In the genomic region with DNA sequence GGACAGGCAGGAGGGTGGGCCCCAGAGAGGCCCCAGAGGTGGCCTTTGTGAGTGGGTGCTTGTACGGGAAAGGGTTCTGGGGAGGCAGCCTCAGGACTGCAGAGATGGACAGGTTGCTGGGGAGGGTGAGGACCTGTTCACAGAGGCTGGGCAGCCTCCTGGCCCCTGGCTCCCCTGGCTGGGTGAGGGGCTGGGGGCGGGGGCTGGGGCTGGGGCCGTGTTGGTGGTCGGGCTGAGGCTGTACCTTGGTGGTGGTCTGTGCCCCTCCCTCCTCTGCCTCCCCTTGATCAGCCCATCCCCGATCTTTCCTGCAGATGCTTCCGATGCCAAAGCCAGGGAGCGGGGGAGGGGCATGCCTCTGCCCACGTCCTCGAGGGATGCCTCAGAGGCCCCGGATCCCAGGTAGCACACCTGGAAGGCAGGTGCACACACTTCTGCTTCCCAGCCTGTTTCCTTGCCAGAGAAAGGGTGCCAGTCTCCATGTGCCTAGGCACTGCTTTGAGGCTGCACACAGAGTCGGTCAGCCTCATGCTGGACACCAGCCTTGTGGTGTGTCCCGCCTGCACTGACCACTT, we compare ENCODE assay signal across 34 cellular contexts. TPM values are rescaled to one million over a fixed set of nuclear protein-coding genes. Genes with fewer than 3 reads are reported as not detected.
DNase-seq lines count a peak whose midpoint lies in the region; ATAC-seq and TF ChIP-seq lines count a peak whose summit lies in the region.
"Had no signal": no experiment of that assay in that cellular context is flagged by ENCODE, and none has a peak within 500 bp of the region (broad histone marks: within the 10 kb centered on the region; RNA-seq: fewer than 3 reads in every experiment).

No MANE protein-coding gene starts in this region.

- peak overlapping the region; percentile 81 for H2AK9ac ChIP-seq in IMR-90 (replicated peaks; ENCODE audit: low read depth, low read length, poor library complexity)

- TF ChIP-seq CTCF in IMR-90 (conservative IDR thresholded peaks at IDR 0.05; ENCODE audit: low read depth, low read length) (no peak), breast epithelium (IDR thresholded peaks at IDR 0.05) (no peak)

- no peak for ATAC-seq in activated naive CD8-positive, alpha-beta T cell treated with anti-CD3 and anti-CD28 coated beads, Interleukin-2, amount 10 ng/mL, durations not matched to agents 7 days and 5 days (ENCODE audit: low read depth)
- no peak for ATAC-seq in activated naive CD8-positive, alpha-beta T cell treated with anti-CD3 and anti-CD28 coated beads, Interleukin-2, amount 50 U/mL, for 24 hours
- ATAC-seq in IMR-90 (ENCODE audit: low read depth) = no peak
- no peak for ATAC-seq in T-cell (replicated peaks in 1 of 4)
- ATAC-seq in GM19328 (IDR thresholded peaks at IDR 0.05; ENCODE audit: unreplicated experiment) = no peak
- ATAC-seq: activated T-cell treated with anti-CD3 and anti-CD28 coated beads, Interleukin-2, amount 50 U/mL, for 72 hours; effector memory CD8-positive, alpha-beta T cell; GM12878; PC-3; Right ventricle myocardium inferior; SK-N-SH treated with all-trans-retinoic acid at 6 μM for 48 hours had no signal

- no peaks in the 10 kb centered on the region for H3K9me3 ChIP-seq in IMR-90 (ENCODE audit: control insufficient read depth, insufficient read depth, low read length)
- H3K9me3 ChIP-seq in neuronal stem cell (replicated peaks in 1 of 2; ENCODE audit: control insufficient read depth in 2 of 2, insufficient read depth in 1 of 2, low read depth in 1 of 2, low read length in 2 of 2) = no peaks in the 10 kb centered on the region
- no peaks in the 10 kb centered on the region for H3K9me3 ChIP-seq in breast epithelium
- H3K9me3 ChIP-seq: left ventricle myocardium inferior, thoracic aorta had no signal

- no peak overlapping the region for H2AFZ ChIP-seq in IMR-90 (replicated peaks; ENCODE audit: low read length, poor library complexity)
- H2AFZ ChIP-seq in neuronal stem cell (ENCODE audit: low read length) = no peak overlapping the region
- H2AFZ ChIP-seq: GM23248 had no signal

- POLR2A ChIA-PET in activated naive CD8-positive, alpha-beta T cell treated with anti-CD3 and anti-CD28 coated beads, Interleukin-2, amount 10 ng/mL, durations not matched to agents 7 days and 5 days (lab: Charles Lee) = interaction anchor here (1.0 to 7.4 kb wide), 2 partner anchors 10 to 88 kb away, joined by 3 to 114 read pairs; partner anchors contain the start of genes OPRL1 and RGS19
- POLR2A ChIA-PET in IMR-90 (lab: Charles Lee; ENCODE audit: unreplicated experiment) (no interaction called here), T-cell (lab: Charles Lee) (no interaction called here)

- no peak for TF ChIP-seq POLR2A in IMR-90 (IDR thresholded peaks at IDR 0.05; ENCODE audit: low read depth, low read length)
- no peak for TF ChIP-seq POLR2A in breast epithelium (IDR thresholded peaks at IDR 0.05)

- H2BK5ac ChIP-seq in IMR-90 (ENCODE audit: low read depth, low read length, poor library complexity, severe bottlenecking) (no peak overlapping the region), neuronal stem cell (ENCODE audit: low read length) (no peak overlapping the region)

- H3K18ac ChIP-seq in IMR-90 (ENCODE audit: low read depth, low read length) (no peak overlapping the region), neuronal stem cell (ENCODE audit: low read length) (peak overlapping the region; percentile 28)

- H2BK12ac ChIP-seq in neuronal stem cell (ENCODE audit: low read length) = no peak overlapping the region

- in situ Hi-C loops in IMR-90 (cut with MboI; ENCODE audit: low sequenced_read_pairs) = no loop called here

- H3K4me2 ChIP-seq in IMR-90 (ENCODE audit: low read depth, low read length) (no peak overlapping the region), neuronal stem cell (ENCODE audit: insufficient read depth, low read length, poor library complexity, severe bottlenecking) (no peak overlapping the region)

- H3K4me1 Mint-ChIP-seq in activated naive CD8-positive, alpha-beta T cell treated with anti-CD3 and anti-CD28 coated beads, Interleukin-2, amount 10 ng/mL, durations not matched to agents 7 days and 5 days = peaks cover 44% of the 10 kb centered on the region
- H3K4me1 Mint-ChIP-seq in activated naive CD8-positive, alpha-beta T cell treated with anti-CD3 and anti-CD28 coated beads, Interleukin-2, amount 50 U/mL, for 24 hours = peaks cover 42% of the 10 kb centered on the region
- H3K4me1 Mint-ChIP-seq in T-cell = peaks cover 39 to 63% (median 43%) of the 10 kb centered on the region in 3 donors

- H3K4me1 ChIP-seq in IMR-90 (ENCODE audit: control insufficient read depth, insufficient read depth, low read length) (peaks cover 20% of the 10 kb centered on the region), neuronal stem cell (ENCODE audit: control insufficient read depth in 2 of 2, insufficient read depth in 1 of 2, low read depth in 1 of 2, low read length in 2 of 2) (peaks cover 11 to 17% of the 10 kb centered on the region in 2 donors), breast epithelium (peaks cover 0 to 11% of the 10 kb centered on the region in 2 donors)

- no peak overlapping the region for H3K9ac ChIP-seq in IMR-90 (ENCODE audit: low read depth, low read length)
- H3K9ac ChIP-seq in neuronal stem cell (ENCODE audit: low read depth, low read length, poor library complexity) = no peak overlapping the region
- H3K9ac ChIP-seq: GM23248 had no signal

- no peaks in the 10 kb centered on the region for H3K36me3 Mint-ChIP-seq in activated naive CD8-positive, alpha-beta T cell treated with anti-CD3 and anti-CD28 coated beads, Interleukin-2, amount 10 ng/mL, durations not matched to agents 7 days and 5 days
- H3K36me3 Mint-ChIP-seq in activated naive CD8-positive, alpha-beta T cell treated with anti-CD3 and anti-CD28 coated beads, Interleukin-2, amount 50 U/mL, for 24 hours (ENCODE audit: low read depth) = no peaks in the 10 kb centered on the region
- H3K36me3 Mint-ChIP-seq in T-cell = no peaks in the 10 kb centered on the region
- H3K36me3 Mint-ChIP-seq: mesothelial cell of epicardium, naive B cell had no signal

- H3K4ac ChIP-seq in IMR-90 (ENCODE audit: low read depth, low read length) (no peak overlapping the region), neuronal stem cell (ENCODE audit: low read length) (no peak overlapping the region)

- TF ChIP-seq RAD21 in IMR-90 (IDR thresholded peaks at IDR 0.05; ENCODE audit: low read length) = no peak

- H4K91ac ChIP-seq in IMR-90 (ENCODE audit: insufficient read depth, low read depth, low read length) (no peak overlapping the region), neuronal stem cell (ENCODE audit: low read depth, low read length, poor library complexity) (no peak overlapping the region)

- WGBS in IMR-90 (ENCODE audit: extremely low coverage in 2 of 2, insufficient read length in 1 of 2), 2 experiments = 86% methylated on average over 7 of the region's 12 CpGs; no CpG with 5 or more reads in 1 of the 2 experiments
- no CpG with 5 or more reads among the region's 12 CpGs for WGBS in neuronal stem cell (ENCODE audit: extremely low coverage in 2 of 2, insufficient read length in 2 of 2, insufficient replicate concordance in 1 of 2), 2 donors

- H3K14ac ChIP-seq in IMR-90 (replicated peaks; ENCODE audit: low read depth, low read length) = no peak overlapping the region
- no peak overlapping the region for H3K14ac ChIP-seq in neuronal stem cell (ENCODE audit: low read length)

- H3K9me1 ChIP-seq in IMR-90 (ENCODE audit: insufficient read depth, low read length) = peaks cover 13% of the 10 kb centered on the region

- H3K27me3 ChIP-seq in IMR-90 (ENCODE audit: control insufficient read depth, insufficient read depth, low read length) (no peaks in the 10 kb centered on the region), neuronal stem cell (ENCODE audit: control insufficient read depth in 3 of 3, insufficient read depth in 3 of 3, low read depth in 1 of 3, low read length in 3 of 3) (no peaks in the 10 kb centered on the region), breast epithelium (no peaks in the 10 kb centered on the region)
- H3K27me3 ChIP-seq: cardiac muscle cell had no signal

- H3K36me3 ChIP-seq in IMR-90 (ENCODE audit: control insufficient read depth, insufficient read depth, low read length) (peaks cover 11% of the 10 kb centered on the region; the same call in 1 of the 2 replicates), neuronal stem cell (replicated peaks in 1 of 2; ENCODE audit: control insufficient read depth in 2 of 2, insufficient read depth in 2 of 2, low read length in 2 of 2) (peaks cover 14 to 20% of the 10 kb centered on the region in 2 donors), breast epithelium (no peaks in the 10 kb centered on the region)

- H3K9me3 Mint-ChIP-seq in activated naive CD8-positive, alpha-beta T cell treated with anti-CD3 and anti-CD28 coated beads, Interleukin-2, amount 10 ng/mL, durations not matched to agents 7 days and 5 days = no peaks in the 10 kb centered on the region
- H3K9me3 Mint-ChIP-seq in activated naive CD8-positive, alpha-beta T cell treated with anti-CD3 and anti-CD28 coated beads, Interleukin-2, amount 50 U/mL, for 24 hours = no peaks in the 10 kb centered on the region
- no peaks in the 10 kb centered on the region for H3K9me3 Mint-ChIP-seq in T-cell
- H3K9me3 Mint-ChIP-seq: activated T-cell treated with anti-CD3 and anti-CD28 coated beads, Interleukin-2, amount 50 U/mL, for 72 hours; effector memory CD8-positive, alpha-beta T cell; mesothelial cell of epicardium; naive B cell; stimulated activated naive CD8-positive, alpha-beta T cell treated with anti-CD3 and anti-CD28 coated beads, Interleukin-15, Interleukin-2, amounts not matched to agents 100 ng/mL and 50 ng/mL, for 24 hours had no signal

- H3K56ac ChIP-seq in IMR-90 (ENCODE audit: extremely low read depth, insufficient read depth, low read length) = no peak overlapping the region

- no peak for DNase-seq in activated naive CD8-positive, alpha-beta T cell treated with anti-CD3 and anti-CD28 coated beads, Interleukin-2, amount 10 ng/mL, durations not matched to agents 7 days and 5 days
- no peak for DNase-seq in activated naive CD8-positive, alpha-beta T cell treated with anti-CD3 and anti-CD28 coated beads, Interleukin-2, amount 50 U/mL, for 24 hours
- DNase-seq in IMR-90 (no peak), T-cell (no peak), neuronal stem cell (ENCODE audit: low spot score) (no peak), NCI-H1417 (lab: John Stamatoyannopoulos, UW) (no peak), breast epithelium (ENCODE audit: low spot score in 2 of 2) (no peak)
- DNase-seq: activated CD4-positive, CD25-positive, alpha-beta regulatory T cell; activated naive CD4-positive, alpha-beta T cell treated with anti-CD3 and anti-CD28 coated beads, Interleukin-2, amount 50 U/mL, for 16 hours; activated T-cell treated with anti-CD3 and anti-CD28 coated beads, Interleukin-2, amount 50 U/mL, for 72 hours; aorta; effector memory CD8-positive, alpha-beta T cell; EL; GM23248; islet precursor cell; KBM-7; left ventricle myocardium inferior; naive B cell; NCI-H1417 treated with DMSO at 0.1 percent for 48 hours; NCI-H2081; NCI-H510A; PC-3 had no signal

- intact Hi-C loops in IMR-90 (cut with micrococcal nuclease) (no loop called here), breast epithelium (cut with DNase I; ENCODE audit: low total_unique reads) (no loop called here)

- H3K4me3 Mint-ChIP-seq in activated naive CD8-positive, alpha-beta T cell treated with anti-CD3 and anti-CD28 coated beads, Interleukin-2, amount 10 ng/mL, durations not matched to agents 7 days and 5 days = peak overlapping the region; percentile 38
- no peak overlapping the region for H3K4me3 Mint-ChIP-seq in activated naive CD8-positive, alpha-beta T cell treated with anti-CD3 and anti-CD28 coated beads, Interleukin-2, amount 50 U/mL, for 24 hours
- peak overlapping the region in 1 of 3 donors; percentile 31 for H3K4me3 Mint-ChIP-seq in T-cell
- H3K4me3 Mint-ChIP-seq: CD14-positive monocyte; effector memory CD8-positive, alpha-beta T cell; mesothelial cell of epicardium; stimulated activated naive CD8-positive, alpha-beta T cell treated with anti-CD3 and anti-CD28 coated beads, Interleukin-15, Interleukin-2, amounts not matched to agents 100 ng/mL and 50 ng/mL, for 24 hours had no signal

- no TSS peak for BruUV-seq in IMR-90 (replicated peaks; lab: Mats Ljungman, UMichigan)

- H4K8ac ChIP-seq in IMR-90 (ENCODE audit: low read depth in 2 of 2, low read length in 2 of 2) (no peak overlapping the region), neuronal stem cell (ENCODE audit: low read depth, low read length) (no peak overlapping the region)

- dilution Hi-C loops in IMR-90 (cut with HindIII; ENCODE audit: low sequenced_read_pairs, unreplicated experiment) = no loop called here

- no peaks in the 10 kb centered on the region for H3K27me3 Mint-ChIP-seq in activated naive CD8-positive, alpha-beta T cell treated with anti-CD3 and anti-CD28 coated beads, Interleukin-2, amount 10 ng/mL, durations not matched to agents 7 days and 5 days
- H3K27me3 Mint-ChIP-seq in activated naive CD8-positive, alpha-beta T cell treated with anti-CD3 and anti-CD28 coated beads, Interleukin-2, amount 50 U/mL, for 24 hours = no peaks in the 10 kb centered on the region
- no peaks in the 10 kb centered on the region for H3K27me3 Mint-ChIP-seq in T-cell
- H3K27me3 Mint-ChIP-seq: effector memory CD8-positive, alpha-beta T cell; naive B cell; stimulated activated naive CD8-positive, alpha-beta T cell treated with anti-CD3 and anti-CD28 coated beads, Interleukin-15, Interleukin-2, amounts not matched to agents 100 ng/mL and 50 ng/mL, for 24 hours had no signal

- H4K5ac ChIP-seq in IMR-90 (ENCODE audit: low read depth, low read length) = no peak overlapping the region

- CTCF ChIA-PET in IMR-90 (lab: Yijun Ruan, JAX) (no interaction called here), T-cell (lab: Charles Lee) (no interaction called here)

- H3K4me3 ChIP-seq in IMR-90 (ENCODE audit: insufficient read depth, low read depth, low read length) (no peak overlapping the region), neuronal stem cell (ENCODE audit: low read length in 2 of 2) (no peak overlapping the region), breast epithelium (no peak overlapping the region)
- H3K4me3 ChIP-seq: cardiac muscle cell, coronary artery, GM12878, GM23248, left ventricle myocardium inferior, thoracic aorta had no signal

- H3K27ac ChIP-seq in IMR-90 (ENCODE audit: insufficient read depth, low read length) = no peak overlapping the region
- H3K27ac ChIP-seq in neuronal stem cell (replicated peaks; ENCODE audit: low read length) = no peak overlapping the region
- no peak overlapping the region for H3K27ac ChIP-seq in breast epithelium
- H3K27ac ChIP-seq: cardiac muscle cell, coronary artery, GM23248, left ventricle myocardium inferior, thoracic aorta had no signal

- no peak overlapping the region for H2BK20ac ChIP-seq in IMR-90 (ENCODE audit: low read depth, low read length)

- H2AK5ac ChIP-seq in IMR-90 (ENCODE audit: low read depth, low read length) = no peak overlapping the region
- no peak overlapping the region for H2AK5ac ChIP-seq in neuronal stem cell (ENCODE audit: low read depth, low read length)

- peaks cover 15% of the 10 kb centered on the region for H4K20me1 ChIP-seq in IMR-90 (ENCODE audit: insufficient read depth, low read length)

- H3K27ac Mint-ChIP-seq in activated naive CD8-positive, alpha-beta T cell treated with anti-CD3 and anti-CD28 coated beads, Interleukin-2, amount 10 ng/mL, durations not matched to agents 7 days and 5 days = peak overlapping the region; percentile 84
- no peak overlapping the region for H3K27ac Mint-ChIP-seq in activated naive CD8-positive, alpha-beta T cell treated with anti-CD3 and anti-CD28 coated beads, Interleukin-2, amount 50 U/mL, for 24 hours
- peak overlapping the region; percentile 39 to 43 for H3K27ac Mint-ChIP-seq in T-cell
- H3K27ac Mint-ChIP-seq: activated T-cell treated with anti-CD3 and anti-CD28 coated beads, Interleukin-2, amount 50 U/mL, for 72 hours; mesothelial cell of epicardium; stimulated activated naive CD8-positive, alpha-beta T cell treated with anti-CD3 and anti-CD28 coated beads, Interleukin-15, Interleukin-2, amounts not matched to agents 100 ng/mL and 50 ng/mL, for 24 hours had no signal

- H3K79me1 ChIP-seq in IMR-90 (ENCODE audit: low read depth in 1 of 2, low read length in 2 of 2) (peaks cover 7 to 31% of the 10 kb centered on the region in 2 experiments; a peak in 3 of 4 replicates), neuronal stem cell (ENCODE audit: low read depth, low read length) (peaks cover 12% of the 10 kb centered on the region)

- H3K23ac ChIP-seq in IMR-90 (ENCODE audit: low read depth, low read length) (no peak overlapping the region), neuronal stem cell (ENCODE audit: low read depth, low read length, poor library complexity) (peak overlapping the region; percentile 73)

- no peak overlapping the region for H2BK15ac ChIP-seq in IMR-90 (ENCODE audit: low read depth, low read length)
- no peak overlapping the region for H2BK15ac ChIP-seq in neuronal stem cell (ENCODE audit: low read length)

- no peak overlapping the region for H2BK120ac ChIP-seq in IMR-90 (ENCODE audit: low read depth, low read length)
- no peak overlapping the region for H2BK120ac ChIP-seq in neuronal stem cell (ENCODE audit: low read depth, low read length)

RNA-seq across cellular contexts. Expression of gene TCEA2, which starts 4.8 kb away (rescaled TPM):
- 10 to 100 TPM; 65.3 to 74.9 TPM for total RNA-seq in activated naive CD8-positive, alpha-beta T cell treated with anti-CD3 and anti-CD28 coated beads, Interleukin-2, amount 10 ng/mL, durations not matched to agents 7 days and 5 days
- 8.9 and 9.3 TPM in 2 replicates for total RNA-seq in IMR-90 (2012; rRNA removed)
- 28.9 and 30.0 TPM in 2 replicates for polyA plus RNA-seq in IMR-90 (2012; rRNA removed)
- polyA plus RNA-seq in IMR-90 (2012; cell fraction: cytosol; rRNA removed) = 53.8 and 63.8 TPM in 2 replicates
- polyA plus RNA-seq in IMR-90 (2012; cell fraction: nucleus; rRNA removed; ENCODE audit: low replicate concordance) = 76.1 and 133 TPM in 2 replicates
- 10 to 100 TPM; 25.8 to 49.7 (median 40.1) TPM for total RNA-seq in T-cell
- 111 TPM for polyA plus RNA-seq in neuronal stem cell (2013, experiment 1 of 2)
- 113 TPM for polyA plus RNA-seq in neuronal stem cell (2013, experiment 2 of 2)
- 10 to 100 TPM; 23.9 to 39.4 (median 26.6) TPM for total RNA-seq in breast epithelium

RNA-seq across cellular contexts. Expression of gene RGS19, which starts 11.5 kb away (rescaled TPM):
- total RNA-seq in activated naive CD8-positive, alpha-beta T cell treated with anti-CD3 and anti-CD28 coated beads, Interleukin-2, amount 10 ng/mL, durations not matched to agents 7 days and 5 days = 100 to 1,000 TPM in 1 of 2 experiments, 10 to 100 TPM in 1; 95.1 to 106 TPM
- 7.7 and 8.1 TPM in 2 replicates for total RNA-seq in IMR-90 (2012; rRNA removed)
- 17.5 and 21.5 TPM in 2 replicates for polyA plus RNA-seq in IMR-90 (2012; rRNA removed)
- 9.7 and 22.3 TPM in 2 replicates for polyA plus RNA-seq in IMR-90 (2012; cell fraction: cytosol; rRNA removed)
- polyA plus RNA-seq in IMR-90 (2012; cell fraction: nucleus; rRNA removed; ENCODE audit: low replicate concordance) = 8.4 and 19.7 TPM in 2 replicates
- total RNA-seq in T-cell = 10 to 100 TPM; 39.2 to 61.7 (median 57.3) TPM
- polyA plus RNA-seq in neuronal stem cell (2013, experiment 1 of 2) = 7.9 TPM
- 8.0 TPM for polyA plus RNA-seq in neuronal stem cell (2013, experiment 2 of 2)
- 10 to 100 TPM; 14.7 to 22.2 (median 16.4) TPM for total RNA-seq in breast epithelium

RNA-seq across cellular contexts. Expression of gene OPRL1, which starts 12.1 kb away (rescaled TPM):
- total RNA-seq in activated naive CD8-positive, alpha-beta T cell treated with anti-CD3 and anti-CD28 coated beads, Interleukin-2, amount 10 ng/mL, durations not matched to agents 7 days and 5 days = 1 to 10 TPM; 1.8 to 2.6 TPM
- total RNA-seq in IMR-90 (2012; rRNA removed) (0.28 and 0.36 TPM in 2 replicates), T-cell (1 to 10 TPM; 1.1 to 1.9 (median 1.5) TPM), breast epithelium (1 to 10 TPM; 1.6 to 3.4 (median 2.3) TPM)
- 1.1 and 1.2 TPM in 2 replicates for polyA plus RNA-seq in IMR-90 (2012; rRNA removed)
- polyA plus RNA-seq in IMR-90 (2012; cell fraction: cytosol; rRNA removed) = 0.80 and 1.9 TPM in 2 replicates
- polyA plus RNA-seq in IMR-90 (2012; cell fraction: nucleus; rRNA removed; ENCODE audit: low replicate concordance) = 1.2 and 2.6 TPM in 2 replicates
- polyA plus RNA-seq in neuronal stem cell (2013, experiment 1 of 2) = 2.6 TPM
- 2.5 TPM for polyA plus RNA-seq in neuronal stem cell (2013, experiment 2 of 2)

RNA-seq across cellular contexts. Expression of gene LKAAEAR1, which starts 16.4 kb away (rescaled TPM):
- total RNA-seq in activated naive CD8-positive, alpha-beta T cell treated with anti-CD3 and anti-CD28 coated beads, Interleukin-2, amount 10 ng/mL, durations not matched to agents 7 days and 5 days = 1 to 10 TPM in 1 of 2 experiments, under 1 TPM in 1; 0.57 to 1.1 TPM
- total RNA-seq in IMR-90 (2012; rRNA removed) (not detected in 2 replicates), T-cell (under 1 TPM in 3 of 5 donors, not detected in 2; 0.30 to 0.86 (median 0.35) TPM), breast epithelium (under 1 TPM in 1 of 3 donors, not detected in 2; 0.64 TPM)
- 0.16 and 0.21 TPM in 2 replicates for polyA plus RNA-seq in IMR-90 (2012; rRNA removed)
- 0.15 and 0.36 TPM in 2 replicates for polyA plus RNA-seq in IMR-90 (2012; cell fraction: cytosol; rRNA removed)
- 0.34 TPM in 1 of 2 replicates, not detected in the other for polyA plus RNA-seq in IMR-90 (2012; cell fraction: nucleus; rRNA removed; ENCODE audit: low replicate concordance)
- polyA plus RNA-seq in neuronal stem cell (2013, experiment 1 of 2) = 0.10 TPM
- polyA plus RNA-seq in neuronal stem cell (2013, experiment 2 of 2) = 0.08 TPM
- total RNA-seq: aorta, fibroblast of villous mesenchyme, GM12878, left ventricle myocardium inferior, mesothelial cell of epicardium, pulmonary artery endothelial cell, Right ventricle myocardium inferior, thoracic aorta had no signal
- polyA plus RNA-seq: aorta, GM12878 had no signal

RNA-seq across cellular contexts. Expression of gene SOX18, which starts 18.4 kb away (rescaled TPM):
- total RNA-seq in activated naive CD8-positive, alpha-beta T cell treated with anti-CD3 and anti-CD28 coated beads, Interleukin-2, amount 10 ng/mL, durations not matched to agents 7 days and 5 days = under 1 TPM; 0.30 to 0.51 TPM
- total RNA-seq in IMR-90 (2012; rRNA removed) = not detected in 2 replicates
- not detected in 2 replicates for polyA plus RNA-seq in IMR-90 (2012; rRNA removed)
- 0.03 TPM in 1 of 2 replicates, not detected in the other for polyA plus RNA-seq in IMR-90 (2012; cell fraction: cytosol; rRNA removed)
- 0.03 TPM in 1 of 2 replicates, not detected in the other for polyA plus RNA-seq in IMR-90 (2012; cell fraction: nucleus; rRNA removed; ENCODE audit: low replicate concordance)
- under 1 TPM in 3 of 5 donors, not detected in 2; 0.35 to 0.56 (median 0.44) TPM for total RNA-seq in T-cell
- 0.13 TPM for polyA plus RNA-seq in neuronal stem cell (2013, experiment 1 of 2)
- polyA plus RNA-seq in neuronal stem cell (2013, experiment 2 of 2) = 0.08 TPM
- total RNA-seq in breast epithelium = 1 to 10 TPM; 1.8 to 8.8 (median 3.2) TPM
- total RNA-seq: fibroblast of villous mesenchyme, GM23248 had no signal
- polyA plus RNA-seq: cardiac muscle cell, CD14-positive monocyte, GM23248 had no signal
